In the genomic region with DNA sequence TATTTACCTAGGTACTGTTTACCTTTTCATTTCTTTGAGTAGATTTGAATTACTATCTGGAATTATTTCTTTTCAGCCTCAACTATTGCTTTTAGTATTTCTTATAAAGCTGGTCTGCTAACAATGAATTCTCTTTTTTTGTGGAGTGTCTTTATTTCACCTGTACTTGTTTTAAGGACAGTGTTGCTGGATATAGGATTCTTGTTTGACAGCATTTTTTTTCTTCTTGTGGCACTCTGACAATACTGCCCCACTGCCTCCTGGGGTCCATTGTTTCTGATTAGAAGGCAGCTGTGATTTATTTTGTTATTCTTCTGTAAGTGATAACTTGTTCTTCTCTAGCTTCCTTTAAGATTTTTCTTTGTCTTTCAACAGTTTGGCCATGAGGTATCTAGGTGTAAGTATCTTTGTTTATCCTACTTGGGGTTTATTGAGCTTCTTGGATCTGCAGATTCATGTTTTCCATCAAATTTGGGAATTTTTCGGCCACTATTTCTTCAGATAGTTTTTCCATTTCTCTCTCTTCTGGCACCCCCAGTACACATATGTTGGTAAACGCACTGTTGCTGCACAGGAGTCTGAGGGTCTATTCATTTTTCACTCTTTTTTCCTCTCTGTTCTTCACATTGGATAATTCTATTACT, we compare ENCODE assay signal across 7 cellular contexts.
"Had no signal": no experiment of that assay in that cellular context is flagged by ENCODE, and none has a peak within 500 bp of the region (broad histone marks: within the 10 kb centered on the region; RNA-seq: fewer than 3 reads in every experiment).

No MANE protein-coding gene starts in this region.

- ATAC-seq: HepG2, K562 had no signal

- H3K4me3 ChIP-seq: K562 had no signal

- DNase-seq: KBM-7, KG1 had no signal

- H3K27ac ChIP-seq: HL-60, KMS-11 had no signal

- H3K4me1 Mint-ChIP-seq: IgD-negative memory B cell had no signal

- H3K4me3 Mint-ChIP-seq: IgD-negative memory B cell had no signal
